9 cellular contexts compared by ENCODE assay signal in the genomic region with DNA sequence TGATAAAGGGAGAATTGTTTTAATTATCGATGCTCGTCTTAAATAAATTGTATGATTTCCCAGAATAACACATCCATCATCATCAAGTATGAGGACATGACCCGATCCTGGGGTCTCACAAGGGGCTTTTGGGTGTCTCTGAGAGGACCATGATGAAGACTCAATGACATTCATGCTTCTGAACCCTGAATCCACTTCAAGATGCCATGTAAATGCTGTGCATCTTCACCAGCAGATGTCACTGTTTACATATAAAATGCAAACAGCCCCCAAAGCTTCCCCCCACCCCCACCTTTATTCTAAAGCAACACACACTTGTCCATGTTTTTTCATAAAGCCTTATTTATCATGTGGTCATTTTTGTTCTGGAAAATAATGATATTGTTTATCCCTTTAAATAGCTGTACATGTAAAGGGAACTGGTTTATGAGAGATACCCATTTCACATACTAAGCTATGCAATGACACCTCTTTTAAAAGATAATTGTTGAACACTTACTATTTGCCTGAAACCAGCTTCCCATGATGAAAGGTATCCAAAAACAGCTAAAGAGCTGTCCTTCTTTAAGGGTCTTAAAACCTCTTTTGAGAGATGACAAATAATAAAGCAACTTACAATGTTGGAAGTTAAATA.
DNase-seq lines count a peak whose midpoint lies in the region.
"Had no signal": no experiment of that assay in that cellular context is flagged by ENCODE, and none has a peak within 500 bp of the region (broad histone marks: within the 10 kb centered on the region; RNA-seq: fewer than 3 reads in every experiment).

No MANE protein-coding gene starts in this region.

- H3K9me3 Mint-ChIP-seq in activated T-helper 1 cell treated with anti-CD3 and anti-CD28 coated beads, Interleukin-12 subunit alpha, Interleukin-12 subunit beta, Interleukin-2, Interleukin-4 antibody, amounts not matched to agents 30 ng/mL and 10 ng/mL and 1 ng/mL, durations not matched to agents 14 hours and 24 hours and 36 hours: no peaks in the 10 kb centered on the region
- H3K9me3 Mint-ChIP-seq: T-helper 1 cell treated with Interleukin-12 subunit alpha and Interleukin-12 subunit beta and Interleukin-4 antibody, amounts not matched to agents 30 μg/mL and 1 μg/mL, for 36 hours had no signal

- DNase-seq in DMS 273 treated with DMSO at 0.1 percent for 48 hours (lab: John Stamatoyannopoulos, UW): peak; percentile 1
- DNase-seq in HT1080 (ENCODE audit: low read depth): peak; percentile 69
- peak; percentile 76 for DNase-seq in astrocyte of the hippocampus (ENCODE audit: low read depth, low spot score)
- DNase-seq in left kidney (ENCODE audit: low read depth, low spot score): peak; percentile 51
- DNase-seq in activated T-helper 1 cell treated with anti-CD3 and anti-CD28 coated beads, Interleukin-12 subunit alpha, Interleukin-12 subunit beta, Interleukin-2, Interleukin-4 antibody, amounts not matched to agents 30 ng/mL and 10 ng/mL and 1 ng/mL, durations not matched to agents 14 hours and 24 hours and 36 hours (ENCODE audit: low spot score): no peak
- DNase-seq in activated gamma-delta T cell (lab: John Stamatoyannopoulos, UW): no peak
- DNase-seq in HPDE6-E6E7 (ENCODE audit: extremely low spot score): no peak
- DNase-seq in SHP77 treated with DMSO at 0.1 percent for 48 hours (lab: John Stamatoyannopoulos, UW): no peak

- intact Hi-C loops in activated T-helper 1 cell treated with anti-CD3 and anti-CD28 coated beads, Interleukin-12 subunit alpha, Interleukin-12 subunit beta, Interleukin-2, Interleukin-4 antibody, amounts not matched to agents 30 ng/mL and 10 ng/mL and 1 ng/mL, durations not matched to agents 14 hours and 24 hours and 36 hours (cut with micrococcal nuclease): loop anchor here (2.0 kb wide), 1 partner anchor 752 kb away; no protein-coding TSS in a partner anchor

- H3K27me3 Mint-ChIP-seq in activated T-helper 1 cell treated with anti-CD3 and anti-CD28 coated beads, Interleukin-12 subunit alpha, Interleukin-12 subunit beta, Interleukin-2, Interleukin-4 antibody, amounts not matched to agents 30 ng/mL and 10 ng/mL and 1 ng/mL, durations not matched to agents 14 hours and 24 hours and 36 hours (ENCODE audit: insufficient read depth): no peaks in the 10 kb centered on the region

- H3K36me3 Mint-ChIP-seq in activated T-helper 1 cell treated with anti-CD3 and anti-CD28 coated beads, Interleukin-12 subunit alpha, Interleukin-12 subunit beta, Interleukin-2, Interleukin-4 antibody, amounts not matched to agents 30 ng/mL and 10 ng/mL and 1 ng/mL, durations not matched to agents 14 hours and 24 hours and 36 hours (ENCODE audit: low read depth): no peaks in the 10 kb centered on the region

- no peaks in the 10 kb centered on the region for H3K4me1 Mint-ChIP-seq in activated T-helper 1 cell treated with anti-CD3 and anti-CD28 coated beads, Interleukin-12 subunit alpha, Interleukin-12 subunit beta, Interleukin-2, Interleukin-4 antibody, amounts not matched to agents 30 ng/mL and 10 ng/mL and 1 ng/mL, durations not matched to agents 14 hours and 24 hours and 36 hours (ENCODE audit: low read depth)

- H3K4me3 Mint-ChIP-seq in activated T-helper 1 cell treated with anti-CD3 and anti-CD28 coated beads, Interleukin-12 subunit alpha, Interleukin-12 subunit beta, Interleukin-2, Interleukin-4 antibody, amounts not matched to agents 30 ng/mL and 10 ng/mL and 1 ng/mL, durations not matched to agents 14 hours and 24 hours and 36 hours: no peak overlapping the region
- H3K4me3 Mint-ChIP-seq: T-helper 1 cell treated with Interleukin-12 subunit alpha and Interleukin-12 subunit beta and Interleukin-4 antibody, amounts not matched to agents 30 μg/mL and 1 μg/mL, for 36 hours had no signal

- no peak overlapping the region for H3K27ac Mint-ChIP-seq in activated T-helper 1 cell treated with anti-CD3 and anti-CD28 coated beads, Interleukin-12 subunit alpha, Interleukin-12 subunit beta, Interleukin-2, Interleukin-4 antibody, amounts not matched to agents 30 ng/mL and 10 ng/mL and 1 ng/mL, durations not matched to agents 14 hours and 24 hours and 36 hours
- H3K27ac Mint-ChIP-seq: T-helper 1 cell treated with Interleukin-12 subunit alpha and Interleukin-12 subunit beta and Interleukin-4 antibody, amounts not matched to agents 30 μg/mL and 1 μg/mL, for 36 hours had no signal

Comparison
In these comparisons a context has a peak if more than half of its experiments do, and no peak if none do; other contexts are left out.
1. DNase-seq: peak in DMS 273 treated with DMSO at 0.1 percent for 48 hours (single experiment), HT1080 (single experiment), astrocyte of the hippocampus (single experiment) and left kidney (single experiment); none in activated T-helper 1 cell treated with anti-CD3 and anti-CD28 coated beads, Interleukin-12 subunit alpha, Interleukin-12 subunit beta, Interleukin-2, Interleukin-4 antibody, amounts not matched to agents 30 ng/mL and 10 ng/mL and 1 ng/mL, durations not matched to agents 14 hours and 24 hours and 36 hours (single experiment), activated gamma-delta T cell (single experiment), HPDE6-E6E7 (single experiment) and SHP77 treated with DMSO at 0.1 percent for 48 hours (single experiment).